In genomic region chr6:84077645-84078044, GRCh38 we compare ENCODE assay signal across 1 cellular context.
TF ChIP-seq lines count a peak whose summit lies in the region.

No MANE protein-coding gene starts in this region.

TF ChIP-seq in K562, 482 proteins besides CTCF, POLR2A, EP300 and RAD21:
- TF ChIP-seq MYNN (IDR thresholded peaks at IDR 0.05) (peak; percentile 91), MYNN (CRISPR knock-in tag; IDR thresholded peaks at IDR 0.05) (no peak), SP2 (IDR thresholded peaks at IDR 0.05; ENCODE audit: extremely low read depth, low read depth, low read length, poor library complexity, severe bottlenecking) (no peak)
